Comparison of ENCODE assay signal across 14 cellular contexts in the genomic region with DNA sequence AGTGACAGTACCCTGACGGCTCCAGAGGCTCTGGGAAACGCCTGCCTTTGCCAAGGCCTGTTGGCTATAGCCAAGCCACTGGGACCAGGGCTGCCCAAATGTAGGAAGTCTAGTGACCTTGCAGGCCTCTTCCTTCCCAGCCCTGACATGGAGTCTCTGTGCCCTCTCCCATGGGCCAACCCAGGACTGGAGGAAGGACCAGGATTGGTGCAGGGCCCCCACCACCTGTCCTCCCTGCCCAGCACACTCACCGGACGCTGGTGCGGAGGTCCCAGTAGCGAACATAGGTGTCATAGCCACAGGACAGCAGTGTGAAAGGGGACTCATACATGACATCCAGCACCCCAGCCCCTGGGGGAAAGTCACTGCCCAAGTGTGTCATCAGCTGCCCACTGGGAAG. TPM values are rescaled to one million over a fixed set of nuclear protein-coding genes. Genes with fewer than 3 reads are reported as not detected.
DNase-seq lines count a peak whose midpoint lies in the region; ATAC-seq and TF ChIP-seq lines count a peak whose summit lies in the region.
"Had no signal": no experiment of that assay in that cellular context is flagged by ENCODE, and none has a peak within 500 bp of the region (broad histone marks: within the 10 kb centered on the region; RNA-seq: fewer than 3 reads in every experiment).

No MANE protein-coding gene starts in this region.

- H3K4me3 Mint-ChIP-seq in activated CD8-positive, alpha-beta memory T cell treated with anti-CD3 and anti-CD28 coated beads, Interleukin-2, amount 10 ng/mL, durations not matched to agents 7 days and 5 days, result no peak overlapping the region
- H3K4me3 Mint-ChIP-seq in natural killer cell treated with Interleukin-12 subunit alpha and Interleukin-12 subunit beta and Interleukin-15 and Interleukin-18, amount 100 ng/mL, for 72 hours, result no peak overlapping the region
- H3K4me3 Mint-ChIP-seq in natural killer cell, result no peak overlapping the region
- no peak overlapping the region for H3K4me3 Mint-ChIP-seq in naive thymus-derived CD4-positive, alpha-beta T cell

- peaks cover 3% of the 10 kb centered on the region for H3K4me1 ChIP-seq in fibroblast of lung (ENCODE audit: control insufficient read depth, extremely low read depth, insufficient read depth, low read length)
- H3K4me1 ChIP-seq in naive thymus-derived CD4-positive, alpha-beta T cell (ENCODE audit: control insufficient read depth in 2 of 2, insufficient read depth in 2 of 2, low read length in 2 of 2), result no peaks in the 10 kb centered on the region

- H3K27me3 Mint-ChIP-seq in activated CD8-positive, alpha-beta memory T cell treated with anti-CD3 and anti-CD28 coated beads, Interleukin-2, amount 10 ng/mL, durations not matched to agents 7 days and 5 days, result no peaks in the 10 kb centered on the region
- no peaks in the 10 kb centered on the region for H3K27me3 Mint-ChIP-seq in natural killer cell treated with Interleukin-12 subunit alpha and Interleukin-12 subunit beta and Interleukin-15 and Interleukin-18, amount 100 ng/mL, for 72 hours
- H3K27me3 Mint-ChIP-seq in natural killer cell (ENCODE audit: low read depth in 2 of 2), result no peaks in the 10 kb centered on the region
- H3K27me3 Mint-ChIP-seq in naive thymus-derived CD4-positive, alpha-beta T cell, result no peaks in the 10 kb centered on the region

- H3K27me3 ChIP-seq in fibroblast of lung (ENCODE audit: control insufficient read depth, insufficient read depth, low read length), result no peaks in the 10 kb centered on the region
- no peaks in the 10 kb centered on the region for H3K27me3 ChIP-seq in naive thymus-derived CD4-positive, alpha-beta T cell (ENCODE audit: control insufficient read depth in 2 of 2, insufficient read depth in 2 of 2, low read length in 2 of 2)

- peaks cover 13% of the 10 kb centered on the region for H3K36me3 ChIP-seq in fibroblast of lung (ENCODE audit: control insufficient read depth, insufficient read depth, low read length)
- peaks cover 10 to 80% (median 18%) of the 10 kb centered on the region in 3 experiments for H3K36me3 ChIP-seq in naive thymus-derived CD4-positive, alpha-beta T cell (ENCODE audit: control insufficient read depth in 2 of 3, insufficient read depth in 3 of 3, low read length in 3 of 3)

- ATAC-seq in activated CD8-positive, alpha-beta memory T cell treated with anti-CD3 and anti-CD28 coated beads, Interleukin-2, amount 10 ng/mL, durations not matched to agents 7 days and 5 days, result no peak
- no peak for ATAC-seq in natural killer cell treated with Interleukin-12 subunit alpha and Interleukin-12 subunit beta and Interleukin-15 and Interleukin-18, amount 100 ng/mL, for 72 hours
- ATAC-seq in natural killer cell, result no peak
- no peak for ATAC-seq in HG03045 (IDR thresholded peaks at IDR 0.05; ENCODE audit: unreplicated experiment)
- ATAC-seq in naive thymus-derived CD4-positive, alpha-beta T cell, result no peak

- H2AFZ ChIP-seq in fibroblast of lung (ENCODE audit: low read length), result no peak overlapping the region

- peaks cover 13% of the 10 kb centered on the region for H3K36me3 Mint-ChIP-seq in activated CD8-positive, alpha-beta memory T cell treated with anti-CD3 and anti-CD28 coated beads, Interleukin-2, amount 10 ng/mL, durations not matched to agents 7 days and 5 days
- H3K36me3 Mint-ChIP-seq in natural killer cell treated with Interleukin-12 subunit alpha and Interleukin-12 subunit beta and Interleukin-15 and Interleukin-18, amount 100 ng/mL, for 72 hours, result no peaks in the 10 kb centered on the region
- no peaks in the 10 kb centered on the region for H3K36me3 Mint-ChIP-seq in natural killer cell
- peaks cover 0 to 14% (median 5%) of the 10 kb centered on the region in 5 donors for H3K36me3 Mint-ChIP-seq in naive thymus-derived CD4-positive, alpha-beta T cell

- no peaks in the 10 kb centered on the region for H3K9me3 Mint-ChIP-seq in activated CD8-positive, alpha-beta memory T cell treated with anti-CD3 and anti-CD28 coated beads, Interleukin-2, amount 10 ng/mL, durations not matched to agents 7 days and 5 days (ENCODE audit: low read depth)
- H3K9me3 Mint-ChIP-seq in natural killer cell treated with Interleukin-12 subunit alpha and Interleukin-12 subunit beta and Interleukin-15 and Interleukin-18, amount 100 ng/mL, for 72 hours, result no peaks in the 10 kb centered on the region
- no peaks in the 10 kb centered on the region for H3K9me3 Mint-ChIP-seq in natural killer cell
- H3K9me3 Mint-ChIP-seq in naive thymus-derived CD4-positive, alpha-beta T cell, result no peaks in the 10 kb centered on the region

- H3K4me1 Mint-ChIP-seq in activated CD8-positive, alpha-beta memory T cell treated with anti-CD3 and anti-CD28 coated beads, Interleukin-2, amount 10 ng/mL, durations not matched to agents 7 days and 5 days, result peaks cover 18% of the 10 kb centered on the region
- peaks cover 8 to 14% of the 10 kb centered on the region in 2 donors for H3K4me1 Mint-ChIP-seq in natural killer cell treated with Interleukin-12 subunit alpha and Interleukin-12 subunit beta and Interleukin-15 and Interleukin-18, amount 100 ng/mL, for 72 hours (ENCODE audit: low read depth in 2 of 2)
- H3K4me1 Mint-ChIP-seq in natural killer cell, result peaks cover 8 to 18% of the 10 kb centered on the region in 2 donors
- H3K4me1 Mint-ChIP-seq in naive thymus-derived CD4-positive, alpha-beta T cell, result peaks cover 0 to 8% (median 0%) of the 10 kb centered on the region in 7 donors

- CTCF ChIA-PET in activated CD8-positive, alpha-beta memory T cell treated with anti-CD3 and anti-CD28 coated beads, Interleukin-2, amount 10 ng/mL, durations not matched to agents 7 days and 5 days (lab: Charles Lee), result interaction anchor here (1.5 kb wide), 1 partner anchor 10 kb away, joined by 6 read pairs; no protein-coding TSS in a partner anchor
- CTCF ChIA-PET in naive thymus-derived CD4-positive, alpha-beta T cell (lab: Charles Lee), result no interaction called here

- H3K4me2 ChIP-seq in fibroblast of lung (ENCODE audit: extremely low read depth, insufficient read depth, low read length), result no peak overlapping the region

- H3K4me3 ChIP-seq in fibroblast of lung (replicated peaks in 1 of 4; ENCODE audit: control extremely low read depth in 1 of 4, insufficient read depth in 1 of 4, low read depth in 3 of 4, low read length in 4 of 4), result no peak overlapping the region
- H3K4me3 ChIP-seq in naive thymus-derived CD4-positive, alpha-beta T cell (ENCODE audit: low read length), result no peak overlapping the region

- intact Hi-C loops in natural killer cell (cut with micrococcal nuclease), result no loop called here
- intact Hi-C loops in naive thymus-derived CD4-positive, alpha-beta T cell (cut with micrococcal nuclease), result no loop called here

- no peak for DNase-seq in activated CD8-positive, alpha-beta memory T cell treated with anti-CD3 and anti-CD28 coated beads, Interleukin-2, amount 10 ng/mL, durations not matched to agents 7 days and 5 days
- DNase-seq in activated CD8-positive, alpha-beta memory T cell treated with anti-CD3 and anti-CD28 coated beads, Interleukin-2, amount 50 U/mL, for 4 hours, result no peak
- DNase-seq in natural killer cell treated with Interleukin-12 subunit alpha and Interleukin-12 subunit beta and Interleukin-15 and Interleukin-18, amount 100 ng/mL, for 72 hours (ENCODE audit: low spot score), result no peak
- DNase-seq in natural killer cell (no peak), fibroblast of lung (ENCODE audit: low read depth in 2 of 2) (no peak), NCI-H748 treated with DMSO at 0.1 percent for 48 hours (lab: John Stamatoyannopoulos, UW) (no peak)
- no peak for DNase-seq in naive thymus-derived CD4-positive, alpha-beta T cell
- DNase-seq: C1 segment of cervical spinal cord, H7, Karpas-422, NCI-H1105 treated with DMSO at 0.1 percent for 48 hours, NCI-H187 treated with DMSO at 0.1 percent for 48 hours, NCI-H510A treated with DMSO at 0.1 percent for 48 hours had no signal

- TF ChIP-seq CTCF in natural killer cell (IDR thresholded peaks at IDR 0.05), result no peak
- no peak for TF ChIP-seq CTCF in fibroblast of lung (conservative IDR thresholded peaks at IDR 0.05 in 1 of 2, IDR thresholded peaks at IDR 0.05 in 1 of 2; ENCODE audit: low read depth in 1 of 2, low read length in 2 of 2)

- H3K9me3 ChIP-seq in fibroblast of lung (ENCODE audit: control insufficient read depth, insufficient read depth, low read depth, low read length), result no peaks in the 10 kb centered on the region
- H3K9me3 ChIP-seq in naive thymus-derived CD4-positive, alpha-beta T cell (ENCODE audit: control insufficient read depth in 2 of 3, low read length in 3 of 3), result no peaks in the 10 kb centered on the region

- peak overlapping the region; percentile 64 for H3K27ac Mint-ChIP-seq in activated CD8-positive, alpha-beta memory T cell treated with anti-CD3 and anti-CD28 coated beads, Interleukin-2, amount 10 ng/mL, durations not matched to agents 7 days and 5 days
- H3K27ac Mint-ChIP-seq in natural killer cell treated with Interleukin-12 subunit alpha and Interleukin-12 subunit beta and Interleukin-15 and Interleukin-18, amount 100 ng/mL, for 72 hours, result peak overlapping the region; percentile 41 to 76
- peak overlapping the region in 1 of 2 donors; percentile 63 for H3K27ac Mint-ChIP-seq in natural killer cell
- H3K27ac Mint-ChIP-seq in naive thymus-derived CD4-positive, alpha-beta T cell, result peak overlapping the region in 4 of 9 donors; percentile 56 to 68 (median 66)

- peak overlapping the region; percentile 39 for H3K27ac ChIP-seq in fibroblast of lung (ENCODE audit: insufficient read depth, low read length)
- no peak overlapping the region for H3K27ac ChIP-seq in naive thymus-derived CD4-positive, alpha-beta T cell (ENCODE audit: low read depth, low read length)

- H4K20me1 ChIP-seq in fibroblast of lung (ENCODE audit: control insufficient read depth, extremely low read depth, insufficient read depth, low read length), result no peaks in the 10 kb centered on the region

- POLR2A ChIA-PET in naive thymus-derived CD4-positive, alpha-beta T cell (lab: Charles Lee), result no interaction called here

- no peak overlapping the region for H3K9ac ChIP-seq in fibroblast of lung (ENCODE audit: insufficient read depth, low read length)

- H3K79me2 ChIP-seq in fibroblast of lung (ENCODE audit: control insufficient read depth, insufficient read depth, low read length), result no peaks in the 10 kb centered on the region

RNA-seq across cellular contexts. Expression of a gene that starts 24.0 kb away (rescaled TPM):
- total RNA-seq in activated CD8-positive, alpha-beta memory T cell treated with anti-CD3 and anti-CD28 coated beads, Interleukin-2, amount 10 ng/mL, durations not matched to agents 7 days and 5 days, result 1 to 10 TPM; 3.7 to 4.2 TPM
- total RNA-seq in natural killer cell treated with Interleukin-12 subunit alpha and Interleukin-12 subunit beta and Interleukin-15 and Interleukin-18, amount 100 ng/mL, for 72 hours, result 10 to 100 TPM in 1 of 2 donors, 1 to 10 TPM in 1; 8.2 to 11.2 TPM
- total RNA-seq in natural killer cell (1 to 10 TPM in 1 of 3 donors, under 1 TPM in 2; 0.72 to 1.0 (median 0.83) TPM), fibroblast of lung (23.9 and 34.4 TPM in 2 replicates)
- 40.5 and 42.9 TPM in 2 replicates for polyA plus RNA-seq in fibroblast of lung
- 37.7 and 46.4 TPM in 2 replicates for polyA plus RNA-seq in fibroblast of lung (2012)
- 27.6 and 29.2 TPM in 2 replicates for polyA minus RNA-seq in fibroblast of lung (ENCODE audit: low replicate concordance)
- total RNA-seq in naive thymus-derived CD4-positive, alpha-beta T cell, result 1 to 10 TPM in 3 of 5 experiments, under 1 TPM in 2; 0.64 to 3.6 (median 1.3) TPM
- polyA plus RNA-seq in naive thymus-derived CD4-positive, alpha-beta T cell, result 1 to 10 TPM; 2.4 to 2.6 TPM

RNA-seq across cellular contexts. Expression of a gene that starts 24.0 kb away (rescaled TPM):
- total RNA-seq in activated CD8-positive, alpha-beta memory T cell treated with anti-CD3 and anti-CD28 coated beads, Interleukin-2, amount 10 ng/mL, durations not matched to agents 7 days and 5 days, result 10 to 100 TPM; 30.5 to 34.1 TPM
- 10 to 100 TPM; 27.6 to 37.3 TPM for total RNA-seq in natural killer cell treated with Interleukin-12 subunit alpha and Interleukin-12 subunit beta and Interleukin-15 and Interleukin-18, amount 100 ng/mL, for 72 hours
- total RNA-seq in natural killer cell, result 10 to 100 TPM; 22.8 to 31.4 (median 26.1) TPM
- total RNA-seq in fibroblast of lung, result 12.3 and 15.7 TPM in 2 replicates
- 10.9 TPM in 2 replicates for polyA plus RNA-seq in fibroblast of lung
- polyA plus RNA-seq in fibroblast of lung (2012), result 12.8 and 13.9 TPM in 2 replicates
- polyA minus RNA-seq in fibroblast of lung (ENCODE audit: low replicate concordance), result 58.7 and 63.9 TPM in 2 replicates
- 10 to 100 TPM; 34.9 to 65.8 (median 38.8) TPM for total RNA-seq in naive thymus-derived CD4-positive, alpha-beta T cell
- 10 to 100 TPM; 16.4 to 18.9 TPM for polyA plus RNA-seq in naive thymus-derived CD4-positive, alpha-beta T cell
